In the genomic region with DNA sequence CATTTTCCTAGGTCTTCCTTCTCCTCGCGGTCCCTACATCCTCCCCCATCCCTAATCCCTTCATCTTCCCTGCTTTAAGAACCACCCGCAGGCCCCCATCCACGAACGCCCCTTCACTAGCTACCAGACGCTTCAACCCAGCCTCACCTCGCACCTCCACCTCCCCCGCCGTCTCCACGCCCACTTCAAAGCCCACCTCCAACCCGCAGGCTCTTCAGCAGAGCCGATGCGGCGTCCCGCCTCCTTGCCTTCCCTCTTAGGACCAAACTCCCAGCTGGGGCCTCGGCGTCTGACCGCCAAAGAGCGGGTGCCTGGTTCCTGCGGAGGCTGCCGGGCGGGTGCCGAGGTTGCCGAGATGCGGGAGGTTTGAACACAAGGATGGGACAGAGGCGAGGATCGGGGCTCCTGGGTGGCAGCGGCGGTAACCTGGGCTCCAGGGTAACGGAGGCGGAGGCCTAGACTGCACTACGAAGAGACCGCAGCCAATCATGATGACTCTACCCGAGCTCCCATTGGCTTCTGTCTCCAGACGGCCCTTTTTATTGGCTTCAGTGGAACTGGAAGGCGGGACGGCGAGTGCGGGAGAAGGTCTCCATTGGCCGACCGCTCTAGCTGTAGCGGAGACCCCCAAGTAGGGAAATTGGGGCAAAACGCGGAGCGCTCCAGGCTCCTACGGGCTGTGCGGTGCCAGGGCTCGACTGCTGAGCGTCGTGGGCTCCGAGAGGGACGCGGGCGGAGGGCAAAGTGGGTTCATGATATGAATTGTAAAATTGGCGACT, we compare ENCODE assay signal across 1 cellular context.
A peak's percentile ranks its signal among the peaks of the same experiment; 100 is the strongest.
TF ChIP-seq lines count a peak whose summit lies in the region.

Gene LCA5 (minus strand): TSS at position 462 of the 779 bp plus-strand sequence. CDS start 18,536 bp downstream, outside the sequence.

TF ChIP-seq in HEK293, 187 proteins besides CTCF, POLR2A, EP300 and RAD21 (continued from another document and continues in another):
- TF ChIP-seq PRDM2 (tag by site-specific recombination; IDR thresholded peaks at IDR 0.05; ENCODE audit: borderline replicate concordance) (no peak), ZNF610 (tag by site-specific recombination; IDR thresholded peaks at IDR 0.05; ENCODE audit: borderline replicate concordance) (0 out of 2 replicates have a peak, but pooled peaks have one; percentile 21), ZNF585B (tag by site-specific recombination; IDR thresholded peaks at IDR 0.05) (no peak), ZNF223 (tag by site-specific recombination; IDR thresholded peaks at IDR 0.05) (no peak), ZNF366 (tag by site-specific recombination; conservative IDR thresholded peaks at IDR 0.05) (peak; percentile 94), KLF10 (tag by site-specific recombination; IDR thresholded peaks at IDR 0.05) (no peak), BCL6B (tag by site-specific recombination; IDR thresholded peaks at IDR 0.05) (no peak), ZXDB (tag by site-specific recombination; IDR thresholded peaks at IDR 0.05) (peak; percentile 67; the same call in 1 of the 2 replicates), ZNF830 (tag by site-specific recombination; IDR thresholded peaks at IDR 0.05; ENCODE audit: low read depth) (no peak), ZNF155 (tag by site-specific recombination; IDR thresholded peaks at IDR 0.05) (no peak), ZBTB17 (tag by site-specific recombination; IDR thresholded peaks at IDR 0.05) (peak; percentile 95), ZNF560 (tag by site-specific recombination; IDR thresholded peaks at IDR 0.05; ENCODE audit: borderline replicate concordance) (no peak), ZNF777 (tag by site-specific recombination; IDR thresholded peaks at IDR 0.05; ENCODE audit: borderline replicate concordance) (no peak), INSM2 (tag by site-specific recombination; IDR thresholded peaks at IDR 0.05) (no peak), FEZF1 (tag by site-specific recombination; IDR thresholded peaks at IDR 0.05) (no peak), ZSCAN4 (tag by site-specific recombination; IDR thresholded peaks at IDR 0.05) (no peak), ZEB2 (tag by site-specific recombination; IDR thresholded peaks at IDR 0.05) (peak; percentile 64; the same call in 1 of the 2 replicates), ZNF623 (tag by site-specific recombination; IDR thresholded peaks at IDR 0.05) (peak; percentile 9; the same call in 1 of the 2 replicates), ZNF341 (tag by site-specific recombination; IDR thresholded peaks at IDR 0.05; ENCODE audit: low read depth) (peak; percentile 80), ZNF544 (tag by site-specific recombination; IDR thresholded peaks at IDR 0.05) (no peak), MYNN (tag by site-specific recombination; IDR thresholded peaks at IDR 0.05; ENCODE audit: borderline replicate concordance) (no peak), ZNF521 (tag by site-specific recombination; IDR thresholded peaks at IDR 0.05) (no peak), ZNF202 (tag by site-specific recombination; IDR thresholded peaks at IDR 0.05; ENCODE audit: borderline replicate concordance) (no peak), ZFP41 (tag by site-specific recombination; IDR thresholded peaks at IDR 0.05; ENCODE audit: borderline replicate concordance) (no peak), HOXD13 (CRISPR knock-in tag; IDR thresholded peaks at IDR 0.05; ENCODE audit: borderline replicate concordance) (no peak), ZNF76 (tag by site-specific recombination; IDR thresholded peaks at IDR 0.05; ENCODE audit: borderline replicate concordance, low read depth) (peak; percentile 76)
- TF ChIP-seq, protein P1, sequence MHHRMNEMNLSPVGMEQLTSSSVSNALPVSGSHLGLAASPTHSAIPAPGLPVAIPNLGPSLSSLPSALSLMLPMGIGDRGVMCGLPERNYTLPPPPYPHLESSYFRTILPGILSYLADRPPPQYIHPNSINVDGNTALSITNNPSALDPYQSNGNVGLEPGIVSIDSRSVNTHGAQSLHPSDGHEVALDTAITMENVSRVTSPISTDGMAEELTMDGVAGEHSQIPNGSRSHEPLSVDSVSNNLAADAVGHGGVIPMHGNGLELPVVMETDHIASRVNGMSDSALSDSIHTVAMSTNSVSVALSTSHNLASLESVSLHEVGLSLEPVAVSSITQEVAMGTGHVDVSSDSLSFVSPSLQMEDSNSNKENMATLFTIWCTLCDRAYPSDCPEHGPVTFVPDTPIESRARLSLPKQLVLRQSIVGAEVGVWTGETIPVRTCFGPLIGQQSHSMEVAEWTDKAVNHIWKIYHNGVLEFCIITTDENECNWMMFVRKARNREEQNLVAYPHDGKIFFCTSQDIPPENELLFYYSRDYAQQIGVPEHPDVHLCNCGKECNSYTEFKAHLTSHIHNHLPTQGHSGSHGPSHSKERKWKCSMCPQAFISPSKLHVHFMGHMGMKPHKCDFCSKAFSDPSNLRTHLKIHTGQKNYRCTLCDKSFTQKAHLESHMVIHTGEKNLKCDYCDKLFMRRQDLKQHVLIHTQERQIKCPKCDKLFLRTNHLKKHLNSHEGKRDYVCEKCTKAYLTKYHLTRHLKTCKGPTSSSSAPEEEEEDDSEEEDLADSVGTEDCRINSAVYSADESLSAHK (tag by site-specific recombination; IDR thresholded peaks at IDR 0.05): no peak
- TF ChIP-seq, protein P2, sequence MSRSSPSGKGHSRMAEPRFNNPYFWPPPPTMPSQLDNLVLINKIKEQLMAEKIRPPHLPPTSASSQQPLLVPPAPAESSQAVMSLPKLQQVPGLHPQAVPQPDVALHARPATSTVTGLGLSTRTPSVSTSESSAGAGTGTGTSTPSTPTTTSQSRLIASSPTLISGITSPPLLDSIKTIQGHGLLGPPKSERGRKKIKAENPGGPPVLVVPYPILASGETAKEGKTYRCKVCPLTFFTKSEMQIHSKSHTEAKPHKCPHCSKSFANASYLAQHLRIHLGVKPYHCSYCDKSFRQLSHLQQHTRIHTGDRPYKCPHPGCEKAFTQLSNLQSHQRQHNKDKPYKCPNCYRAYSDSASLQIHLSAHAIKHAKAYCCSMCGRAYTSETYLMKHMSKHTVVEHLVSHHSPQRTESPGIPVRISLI (tag by site-specific recombination; IDR thresholded peaks at IDR 0.05): no peak
- TF ChIP-seq, protein P3, sequence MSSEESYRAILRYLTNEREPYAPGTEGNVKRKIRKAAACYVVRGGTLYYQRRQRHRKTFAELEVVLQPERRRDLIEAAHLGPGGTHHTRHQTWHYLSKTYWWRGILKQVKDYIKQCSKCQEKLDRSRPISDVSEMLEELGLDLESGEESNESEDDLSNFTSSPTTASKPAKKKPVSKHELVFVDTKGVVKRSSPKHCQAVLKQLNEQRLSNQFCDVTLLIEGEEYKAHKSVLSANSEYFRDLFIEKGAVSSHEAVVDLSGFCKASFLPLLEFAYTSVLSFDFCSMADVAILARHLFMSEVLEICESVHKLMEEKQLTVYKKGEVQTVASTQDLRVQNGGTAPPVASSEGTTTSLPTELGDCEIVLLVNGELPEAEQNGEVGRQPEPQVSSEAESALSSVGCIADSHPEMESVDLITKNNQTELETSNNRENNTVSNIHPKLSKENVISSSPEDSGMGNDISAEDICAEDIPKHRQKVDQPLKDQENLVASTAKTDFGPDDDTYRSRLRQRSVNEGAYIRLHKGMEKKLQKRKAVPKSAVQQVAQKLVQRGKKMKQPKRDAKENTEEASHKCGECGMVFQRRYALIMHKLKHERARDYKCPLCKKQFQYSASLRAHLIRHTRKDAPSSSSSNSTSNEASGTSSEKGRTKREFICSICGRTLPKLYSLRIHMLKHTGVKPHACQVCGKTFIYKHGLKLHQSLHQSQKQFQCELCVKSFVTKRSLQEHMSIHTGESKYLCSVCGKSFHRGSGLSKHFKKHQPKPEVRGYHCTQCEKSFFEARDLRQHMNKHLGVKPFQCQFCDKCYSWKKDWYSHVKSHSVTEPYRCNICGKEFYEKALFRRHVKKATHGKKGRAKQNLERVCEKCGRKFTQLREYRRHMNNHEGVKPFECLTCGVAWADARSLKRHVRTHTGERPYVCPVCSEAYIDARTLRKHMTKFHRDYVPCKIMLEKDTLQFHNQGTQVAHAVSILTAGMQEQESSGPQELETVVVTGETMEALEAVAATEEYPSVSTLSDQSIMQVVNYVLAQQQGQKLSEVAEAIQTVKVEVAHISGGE (tag by site-specific recombination; conservative IDR thresholded peaks at IDR 0.05; ENCODE audit: low read depth): no peak
- TF ChIP-seq, protein P4, sequence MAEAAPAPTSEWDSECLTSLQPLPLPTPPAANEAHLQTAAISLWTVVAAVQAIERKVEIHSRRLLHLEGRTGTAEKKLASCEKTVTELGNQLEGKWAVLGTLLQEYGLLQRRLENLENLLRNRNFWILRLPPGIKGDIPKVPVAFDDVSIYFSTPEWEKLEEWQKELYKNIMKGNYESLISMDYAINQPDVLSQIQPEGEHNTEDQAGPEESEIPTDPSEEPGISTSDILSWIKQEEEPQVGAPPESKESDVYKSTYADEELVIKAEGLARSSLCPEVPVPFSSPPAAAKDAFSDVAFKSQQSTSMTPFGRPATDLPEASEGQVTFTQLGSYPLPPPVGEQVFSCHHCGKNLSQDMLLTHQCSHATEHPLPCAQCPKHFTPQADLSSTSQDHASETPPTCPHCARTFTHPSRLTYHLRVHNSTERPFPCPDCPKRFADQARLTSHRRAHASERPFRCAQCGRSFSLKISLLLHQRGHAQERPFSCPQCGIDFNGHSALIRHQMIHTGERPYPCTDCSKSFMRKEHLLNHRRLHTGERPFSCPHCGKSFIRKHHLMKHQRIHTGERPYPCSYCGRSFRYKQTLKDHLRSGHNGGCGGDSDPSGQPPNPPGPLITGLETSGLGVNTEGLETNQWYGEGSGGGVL (tag by site-specific recombination; IDR thresholded peaks at IDR 0.05): 0 out of 2 replicates have a peak, but pooled peaks have one; percentile 40
